In the genomic region with DNA sequence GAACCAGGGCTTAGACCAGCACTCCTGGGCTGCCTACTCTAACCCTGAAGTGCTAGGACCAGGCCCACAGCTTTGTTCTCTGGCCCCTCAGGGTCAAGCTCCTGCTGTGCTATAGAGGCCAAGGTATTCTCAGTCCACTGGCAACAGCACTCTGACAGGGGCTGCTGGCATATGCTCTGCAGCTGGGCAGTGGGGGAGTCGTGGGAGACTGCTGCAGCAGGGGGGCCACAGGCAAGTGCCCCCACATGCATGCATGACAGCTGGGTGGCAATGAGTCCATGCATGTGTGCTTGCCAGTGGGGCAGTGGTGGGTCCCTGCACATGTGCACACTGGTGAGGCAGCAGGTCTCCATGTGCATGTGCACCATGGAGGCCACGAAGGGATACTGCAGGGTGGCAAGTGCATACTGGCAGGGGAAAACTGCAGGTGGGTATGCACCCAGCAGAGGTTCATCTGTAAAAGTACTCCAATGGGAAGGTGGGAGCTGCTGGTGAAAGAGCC, we compare ENCODE assay signal across 16 cellular contexts.
DNase-seq lines count a peak whose midpoint lies in the region; ATAC-seq, FAIRE-seq and TF ChIP-seq lines count a peak whose summit lies in the region.
"Had no signal": no experiment of that assay in that cellular context is flagged by ENCODE, and none has a peak within 500 bp of the region (broad histone marks: within the 10 kb centered on the region; RNA-seq: fewer than 3 reads in every experiment).

No MANE protein-coding gene starts in this region.

- ATAC-seq in upper lobe of right lung (peak; percentile 15), GM18867 (IDR thresholded peaks at IDR 0.05; ENCODE audit: unreplicated experiment) (no peak), GM18520 (IDR thresholded peaks at IDR 0.05; ENCODE audit: unreplicated experiment) (no peak)

- no peaks in the 10 kb centered on the region for H3K9me3 ChIP-seq in kidney (ENCODE audit: control insufficient read depth in 1 of 2, low read length in 2 of 2)
- no peaks in the 10 kb centered on the region for H3K9me3 ChIP-seq in upper lobe of right lung

- FAIRE-seq in bronchial epithelial cell (lab: Jason Lieb, UNC) (peak; percentile 82), kidney (lab: Jason Lieb, UNC) (no peak)
- FAIRE-seq: A204.1, G401.6, GM12891, GM19239, HTR-8/SVneo had no signal

- H3K36me3 ChIP-seq in bronchial epithelial cell (ENCODE audit: control insufficient read depth, insufficient read depth, low read length) (no peaks in the 10 kb centered on the region), kidney (ENCODE audit: control insufficient read depth in 1 of 2, insufficient read depth in 2 of 2, low read length in 2 of 2) (no peaks in the 10 kb centered on the region), upper lobe of right lung (no peaks in the 10 kb centered on the region)

- H3K27ac ChIP-seq in kidney (ENCODE audit: low read depth in 2 of 2, low read length in 2 of 2) (no peak overlapping the region), upper lobe of right lung (no peak overlapping the region)

- H3K27me3 ChIP-seq in bronchial epithelial cell (ENCODE audit: control insufficient read depth, insufficient read depth, low read length): no peaks in the 10 kb centered on the region
- H3K27me3 ChIP-seq in upper lobe of right lung: no peaks in the 10 kb centered on the region

- H3K4me1 ChIP-seq in kidney (ENCODE audit: control insufficient read depth in 1 of 2, insufficient read depth in 1 of 2, low read depth in 1 of 2, low read length in 2 of 2) (no peaks in the 10 kb centered on the region), upper lobe of right lung (no peaks in the 10 kb centered on the region)

- TF ChIP-seq CTCF in bronchial epithelial cell (IDR thresholded peaks at IDR 0.05; ENCODE audit: insufficient read depth, low read length, severe bottlenecking) (no peak), kidney (IDR thresholded peaks at IDR 0.05; ENCODE audit: borderline replicate concordance, extremely low read depth, insufficient read depth) (no peak), upper lobe of right lung (IDR thresholded peaks at IDR 0.05) (no peak)

- H3K9ac ChIP-seq in kidney (ENCODE audit: low read length in 2 of 2): no peak overlapping the region

- intact Hi-C loops in kidney (cut with DNase I) (no loop called here), upper lobe of right lung (cut with DNase I) (loop anchor here (10.0 kb wide), 1 partner anchor 368 kb away; no protein-coding TSS in a partner anchor)

- DNase-seq in ELF-1 (ENCODE audit: low read depth, low spot score): peak; percentile 34
- DNase-seq in bronchial epithelial cell (ENCODE audit: low read depth): no peak
- DNase-seq in kidney: peak; percentile 49
- no peak for DNase-seq in upper lobe of right lung
- no peak for DNase-seq in LoVo (ENCODE audit: low spot score)
- DNase-seq: C1 segment of cervical spinal cord; CD4-positive, alpha-beta T cell; DMS79; HCEC 1CT had no signal

- H3K4me3 ChIP-seq in bronchial epithelial cell (ENCODE audit: low read depth, low read length) (no peak overlapping the region), kidney (ENCODE audit: low read length in 2 of 2) (no peak overlapping the region), upper lobe of right lung (no peak overlapping the region)

Comparison
In these comparisons a context has a peak if more than half of its experiments do, and no peak if none do; other contexts are left out.
1. DNase-seq: peak in ELF-1 (single experiment) and kidney (single experiment); none in bronchial epithelial cell (single experiment), upper lobe of right lung (single experiment) and LoVo (single experiment).